ENCODE assay signal across 17 cellular contexts in genomic region chr5:32536246-32536645, GRCh38. TPM values are rescaled to one million over a fixed set of nuclear protein-coding genes. Genes with fewer than 3 reads are reported as not detected.
A peak's percentile ranks its signal among the peaks of the same experiment; 100 is the strongest.
DNase-seq lines count a peak whose midpoint lies in the region; ATAC-seq, FAIRE-seq and TF ChIP-seq lines count a peak whose summit lies in the region.
"Had no signal": no experiment of that assay in that cellular context is flagged by ENCODE, and none has a peak within 500 bp of the region (broad histone marks: within the 10 kb centered on the region; RNA-seq: fewer than 3 reads in every experiment).

No MANE protein-coding gene starts in this region.

- TF ChIP-seq EP300 in GM12878 (IDR thresholded peaks at IDR 0.05; ENCODE audit: borderline replicate concordance in 1 of 2, control insufficient read depth in 1 of 2, low read depth in 2 of 2, low read length in 2 of 2) = no peak

- no peak overlapping the region for H2AFZ ChIP-seq in GM12878 (ENCODE audit: control insufficient read depth, low read depth, low read length)
- H2AFZ ChIP-seq: PC-9 had no signal

- FAIRE-seq in GM12878 (lab: Jason Lieb, UNC) = no peak
- FAIRE-seq: GM12892 had no signal

- H3K4me3 ChIP-seq in GM12865 (ENCODE audit: low read depth, low read length) = no peak overlapping the region
- no peak overlapping the region; the same call in 1 of the 2 replicates for H3K4me3 ChIP-seq in GM12878
- H3K4me3 ChIP-seq: BLaER1 treated with 17β-estradiol and CSF1 and Interleukin-3, amounts not matched to agents 10 nM and 100 nM; PC-9 had no signal

- H3K4me2 ChIP-seq in GM12878 (ENCODE audit: control insufficient read depth, insufficient read depth) = peak overlapping the region; percentile 61
- H3K4me2 ChIP-seq: PC-9 had no signal

- POLR2A ChIA-PET in GM12878 (lab: Charles Lee) = interaction anchor here (0.6 to 2.8 kb wide), 6 partner anchors 9 to 47 kb away, joined by 3 to 44 read pairs (median 4); partner anchors contain the start of gene SUB1

- CTCF ChIA-PET in GM12878 (lab: Yijun Ruan, JAX) = interaction anchor here (0.8 to 6.7 kb wide), 5 partner anchors 9 to 53 kb away, joined by 3 to 51 read pairs (median 5); partner anchors contain the start of gene SUB1

- intact Hi-C loops in GM12878 (cut with micrococcal nuclease; ENCODE audit: unreplicated experiment) = loop anchor here (5.0 kb wide), 1 partner anchor 364 kb away; the partner anchor contains the start of gene GOLPH3
- intact Hi-C loops in left colon (cut with DNase I, micrococcal nuclease) = no loop called here

- RAD21 ChIA-PET in GM12878 (lab: Charles Lee; ENCODE audit: unreplicated experiment) = interaction anchor here (1.2 to 13.0 kb wide), 5 partner anchors 9 to 50 kb away, joined by 6 to 355 read pairs (median 9); partner anchors contain the start of gene SUB1

- no peak overlapping the region for H3K9ac ChIP-seq in GM12878 (ENCODE audit: control insufficient read depth, insufficient read depth, low read length)
- H3K9ac ChIP-seq: BLaER1 treated with 17β-estradiol and CSF1 and Interleukin-3, amounts not matched to agents 10 nM and 100 nM had no signal

- TF ChIP-seq POLR2A in GM12878 (IDR thresholded peaks at IDR 0.05; ENCODE audit: low read depth, low read length) = no peak

- in situ Hi-C loops in GM12878 (cut with MboI) = loop anchor here (5.0 kb wide), 1 partner anchor 46 kb away; no protein-coding TSS in a partner anchor

- DNase-seq in NCI-H2107 treated with DMSO at 0.1 percent for 48 hours (lab: John Stamatoyannopoulos, UW; ENCODE audit: unreplicated experiment) (peak; percentile 7), NCI-H2107 (lab: John Stamatoyannopoulos, UW) (no peak), GM12865 (ENCODE audit: low read depth) (peak; percentile 36), NCI-H146 treated with DMSO at 0.1 percent for 48 hours (lab: John Stamatoyannopoulos, UW; ENCODE audit: unreplicated experiment) (peak; percentile 8), GM12878 (ENCODE audit: low read depth, low spot score) (no peak), left colon (no peak), NCI-H446 treated with DMSO at 0.1 percent for 48 hours (lab: John Stamatoyannopoulos, UW) (no peak)
- DNase-seq: 8988T, Caco-2, DMS53, HCEC 1CT, IMR-90, NCI-H2029, PC-9 had no signal

- no peaks in the 10 kb centered on the region for H3K9me3 ChIP-seq in GM12878 (replicated peaks; ENCODE audit: control insufficient read depth, insufficient read depth, low read length)
- H3K9me3 ChIP-seq: Caco-2 had no signal

- TF ChIP-seq CTCF in GM12865 (IDR thresholded peaks at IDR 0.05; ENCODE audit: insufficient read depth, low read depth, low read length, missing control alignments) = no peak
- no peak for TF ChIP-seq CTCF in GM12878 (IDR thresholded peaks at IDR 0.05 in 2 of 3, conservative IDR thresholded peaks at IDR 0.05 in 1 of 3; ENCODE audit: control insufficient read depth in 2 of 3, extremely low read depth in 1 of 3, insufficient read depth in 1 of 3, low read depth in 3 of 3, low read length in 3 of 3)

- ATAC-seq in GM12878 (0 out of 3 replicates have a peak, but pooled peaks have one; percentile 0), left colon (no peak), HG02678 (IDR thresholded peaks at IDR 0.05; ENCODE audit: unreplicated experiment) (no peak)

- H4K20me1 ChIP-seq in GM12878 (ENCODE audit: control insufficient read depth, insufficient read depth) = no peaks in the 10 kb centered on the region
- H4K20me1 ChIP-seq: BLaER1 treated with 17β-estradiol and CSF1 and Interleukin-3, amounts not matched to agents 10 nM and 100 nM had no signal

- H3K79me2 ChIP-seq in GM12878 (ENCODE audit: control insufficient read depth, insufficient read depth, low read length) = peaks cover 2% of the 10 kb centered on the region; the same call in 1 of the 2 replicates

- H3K4me1 ChIP-seq in GM12878 (ENCODE audit: control insufficient read depth, insufficient read depth, low read length) = peaks cover 62% of the 10 kb centered on the region

- TF ChIP-seq RAD21 in GM12878 (IDR thresholded peaks at IDR 0.05; ENCODE audit: insufficient read depth, low read depth, low read length) = no peak

- no peaks in the 10 kb centered on the region for H3K27me3 ChIP-seq in GM12878 (replicated peaks in 1 of 2; ENCODE audit: control insufficient read depth in 2 of 2, insufficient read depth in 2 of 2, low read length in 1 of 2)
- H3K27me3 ChIP-seq: BLaER1 treated with 17β-estradiol and CSF1 and Interleukin-3, amounts not matched to agents 10 nM and 100 nM had no signal

- no peaks in the 10 kb centered on the region for H3K36me3 ChIP-seq in GM12878 (ENCODE audit: control insufficient read depth in 2 of 2, insufficient read depth in 2 of 2, low read length in 1 of 2)
- H3K36me3 ChIP-seq: BLaER1 treated with 17β-estradiol and CSF1 and Interleukin-3, amounts not matched to agents 10 nM and 100 nM had no signal

- WGBS in GM12878 (ENCODE audit: insufficient coverage, insufficient replicate concordance, low lambda C conversion rate, missing lambda C conversion rate) = 58% methylated on average over 4 of the region's 4 CpGs

- no TSS peak for BruUV-seq in GM12878 (replicated peaks; lab: Mats Ljungman, UMichigan)

- H3K27ac ChIP-seq in GM12878 (ENCODE audit: control insufficient read depth, insufficient read depth) = no peak overlapping the region
- H3K27ac ChIP-seq: PC-9 had no signal

- SMC1A ChIA-PET in GM12878 (lab: Charles Lee; ENCODE audit: uncharacterized antibody, unreplicated experiment) = interaction anchor here (0.6 to 21.0 kb wide), 9 partner anchors 11 to 1314 kb away, joined by 3 to 505 read pairs (median 11); partner anchors contain the start of gene SUB1

TF ChIP-seq in GM12878, 131 proteins besides CTCF, POLR2A, EP300 and RAD21:
- TF ChIP-seq HCFC1 (IDR thresholded peaks at IDR 0.05; ENCODE audit: low read length) (no peak), FOXK2 (IDR thresholded peaks at IDR 0.05) (no peak), ZNF384 (IDR thresholded peaks at IDR 0.05; ENCODE audit: borderline replicate concordance, low read depth, low read length) (peak; percentile 48; the same call in 1 of the 2 replicates)

RNA-seq across cellular contexts. Expression of gene SUB1, which starts 49.1 kb away (rescaled TPM):
- total RNA-seq in GM12878 (2013; cell fraction: nucleolus; rRNA removed) = 242 and 247 TPM in 2 replicates
- 468 and 620 TPM in 2 replicates for total RNA-seq in GM12878 (2014; rRNA removed)
- total RNA-seq in GM12878 (2014; rRNA removed; fragmentation: Illumina TruSeq; extraction: Trizol) = 1,079 and 1,213 TPM in 2 replicates
- total RNA-seq in GM12878 (2021) = 790 and 824 TPM in 2 replicates
- polyA plus RNA-seq in GM12878 (2011; ENCODE audit: low read depth) = 219 TPM
- 1,077 and 2,276 TPM in 2 replicates for polyA plus RNA-seq in GM12878 (2011; rRNA removed)
- 139 and 199 TPM in 2 replicates for polyA plus RNA-seq in GM12878 (2011; cell fraction: cytosol; rRNA removed)
- polyA plus RNA-seq in GM12878 (2011; cell fraction: nucleus; rRNA removed) = 177 and 416 TPM in 2 replicates
- polyA plus RNA-seq in GM12878 (2012) = 596 and 637 TPM in 2 replicates
- polyA plus RNA-seq in GM12878 (2014; fragmentation: Illumina TruSeq; extraction: Trizol) = 871 and 973 TPM in 2 replicates
- 1,000 to 10,000 TPM; 1,885 to 2,316 TPM for polyA plus RNA-seq in GM12878 (2014; fragmentation: Nextera tagmentation; extraction: Ambion mirVana)
- 789 and 1,035 TPM in 2 replicates for polyA plus RNA-seq in GM12878 (2014; rRNA removed)
- 1,000 to 10,000 TPM; 2,588 to 2,785 TPM for polyA plus RNA-seq in GM12878 (2016; fragmentation: Nextera tagmentation; extraction: Ambion mirVana)
- 84.2 and 91.5 TPM in 2 replicates for polyA minus RNA-seq in GM12878 (2011; rRNA and poly(A)+ RNA removed)
- polyA minus RNA-seq in GM12878 (2011; cell fraction: cytosol; rRNA and poly(A)+ RNA removed) = 42.5 and 72.6 TPM in 2 replicates
- 133 and 270 TPM in 2 replicates for polyA minus RNA-seq in GM12878 (2011; cell fraction: nucleus; rRNA and poly(A)+ RNA removed)
- total RNA-seq in left colon = 100 to 1,000 TPM; 169 to 188 TPM

Comparison
In these comparisons a context has a peak if more than half of its experiments do, and no peak if none do; other contexts are left out.
1. DNase-seq: peak in NCI-H2107 treated with DMSO at 0.1 percent for 48 hours (single experiment), GM12865 (single experiment) and NCI-H146 treated with DMSO at 0.1 percent for 48 hours (single experiment); none in NCI-H2107 (single experiment), GM12878 (single experiment), left colon (0 of 2) and NCI-H446 treated with DMSO at 0.1 percent for 48 hours (single experiment).